15 cellular contexts compared by ENCODE assay signal in genomic region chr11:17552392-17553248, GRCh38. TPM values are rescaled to one million over a fixed set of nuclear protein-coding genes. Genes with fewer than 3 reads are reported as not detected.
"Had no signal": no experiment of that assay in that cellular context is flagged by ENCODE, and none has a peak within 500 bp of the region (broad histone marks: within the 10 kb centered on the region; RNA-seq: fewer than 3 reads in every experiment).

No MANE protein-coding gene starts in this region.

- H3K36me3 ChIP-seq: ovary, transverse colon had no signal

- H3K27me3 ChIP-seq: ovary had no signal

- H3K9me3 Mint-ChIP-seq: activated CD4-positive, alpha-beta memory T cell treated with anti-CD3 and anti-CD28 coated beads for 36 hours; activated T-helper 1 cell treated with anti-CD3 and anti-CD28 coated beads, Interleukin-12 subunit alpha, Interleukin-12 subunit beta, Interleukin-2, Interleukin-4 antibody, amounts not matched to agents 30 ng/mL and 10 ng/mL and 1 ng/mL, durations not matched to agents 14 hours and 24 hours and 36 hours; nephron progenitor cell had no signal

- H3K4me3 ChIP-seq: ovary, transverse colon had no signal

- H3K4me1 ChIP-seq: transverse colon had no signal

- DNase-seq: activated CD4-positive, alpha-beta memory T cell treated with anti-CD3 and anti-CD28 coated beads for 36 hours; activated naive CD4-positive, alpha-beta T cell treated with anti-CD3 and anti-CD28 coated beads, Interleukin-2, amount 50 U/mL, for 16 hours; amygdala; dermis blood vessel endothelial cell; erythroblast; glutamatergic neuron; nephron progenitor cell; ovary; T1000; transverse colon had no signal

- H3K27ac ChIP-seq: ovary, transverse colon, VCaP had no signal

- H3K4me3 Mint-ChIP-seq: activated CD4-positive, alpha-beta memory T cell treated with anti-CD3 and anti-CD28 coated beads for 36 hours; activated T-helper 1 cell treated with anti-CD3 and anti-CD28 coated beads, Interleukin-12 subunit alpha, Interleukin-12 subunit beta, Interleukin-2, Interleukin-4 antibody, amounts not matched to agents 30 ng/mL and 10 ng/mL and 1 ng/mL, durations not matched to agents 14 hours and 24 hours and 36 hours; nephron progenitor cell had no signal

- H3K27ac Mint-ChIP-seq: activated CD4-positive, alpha-beta memory T cell treated with anti-CD3 and anti-CD28 coated beads for 36 hours; activated T-helper 1 cell treated with anti-CD3 and anti-CD28 coated beads, Interleukin-12 subunit alpha, Interleukin-12 subunit beta, Interleukin-2, Interleukin-4 antibody, amounts not matched to agents 30 ng/mL and 10 ng/mL and 1 ng/mL, durations not matched to agents 14 hours and 24 hours and 36 hours; nephron progenitor cell had no signal

- H3K9me3 ChIP-seq: ovary, transverse colon had no signal

RNA-seq across cellular contexts. Expression of gene OTOG, which starts 5.6 kb away (rescaled TPM):
- total RNA-seq: activated CD4-positive, alpha-beta memory T cell treated with anti-CD3 and anti-CD28 coated beads for 36 hours; activated T-helper 1 cell treated with anti-CD3 and anti-CD28 coated beads, Interleukin-12 subunit alpha, Interleukin-12 subunit beta, Interleukin-2, Interleukin-4 antibody, amounts not matched to agents 30 ng/mL and 10 ng/mL and 1 ng/mL, durations not matched to agents 14 hours and 24 hours and 36 hours; dermis blood vessel endothelial cell; ovary; renal cortical epithelial cell; subcutaneous adipose tissue; transverse colon had no signal

RNA-seq across cellular contexts. Expression of gene USH1C, which starts 8.4 kb away (rescaled TPM):
- total RNA-seq: activated CD4-positive, alpha-beta memory T cell treated with anti-CD3 and anti-CD28 coated beads for 36 hours; activated T-helper 1 cell treated with anti-CD3 and anti-CD28 coated beads, Interleukin-12 subunit alpha, Interleukin-12 subunit beta, Interleukin-2, Interleukin-4 antibody, amounts not matched to agents 30 ng/mL and 10 ng/mL and 1 ng/mL, durations not matched to agents 14 hours and 24 hours and 36 hours; dermis blood vessel endothelial cell; skeletal muscle tissue had no signal
